8 cellular contexts compared by ENCODE assay signal in genomic region chr15:33963831-33964664, GRCh38. TPM values are rescaled to one million over a fixed set of nuclear protein-coding genes. Genes with fewer than 3 reads are reported as not detected.
DNase-seq lines count a peak whose midpoint lies in the region; ATAC-seq, FAIRE-seq and TF ChIP-seq lines count a peak whose summit lies in the region.

No MANE protein-coding gene starts in this region.

- in situ Hi-C loops in HepG2 (cut with HindIII; ENCODE audit: extremely low pct_ligation_motif_present, low pct_unique_long_range_greater_than_20kb): no loop called here

- no peaks in the 10 kb centered on the region for H3K36me3 ChIP-seq in Loucy (ENCODE audit: insufficient read depth, low read length)
- no peaks in the 10 kb centered on the region for H3K36me3 ChIP-seq in HepG2 (replicated peaks in 1 of 2; ENCODE audit: control insufficient read depth in 1 of 2, insufficient read depth in 2 of 2, low read length in 2 of 2)

- POLR2A ChIA-PET in HepG2 (lab: Yijun Ruan, JAX): no interaction called here

- intact Hi-C loops in HepG2 (cut with micrococcal nuclease; ENCODE audit: unreplicated experiment): loop anchor here (1.0 kb wide), 1 partner anchor 229 kb away; no protein-coding TSS in a partner anchor

- no peaks in the 10 kb centered on the region for H3F3A ChIP-seq in Loucy (ENCODE audit: low read depth)

- no peak overlapping the region for H3K27ac ChIP-seq in HepG2 (ENCODE audit: extremely low read length, insufficient read depth, low read length)

- H3K27me3 ChIP-seq in Loucy (ENCODE audit: insufficient read depth, low read length, poor library complexity, severe bottlenecking) (no peaks in the 10 kb centered on the region), HepG2 (ENCODE audit: control insufficient read depth in 1 of 2, insufficient read depth in 2 of 2, low read length in 2 of 2) (no peaks in the 10 kb centered on the region)

- H3K4me1 ChIP-seq in Loucy (ENCODE audit: insufficient read depth, low read length, poor library complexity, severe bottlenecking) (no peaks in the 10 kb centered on the region), HepG2 (ENCODE audit: insufficient read depth, low read length) (no peaks in the 10 kb centered on the region)

- TF ChIP-seq POLR2A in HepG2 (IDR thresholded peaks at IDR 0.05; ENCODE audit: insufficient read depth in 1 of 2, low read depth in 2 of 2, low read length in 2 of 2): no peak

- peak; percentile 6 for DNase-seq in NCI-H146 (lab: John Stamatoyannopoulos, UW)
- DNase-seq in NCI-H146 treated with DMSO at 0.1 percent for 48 hours (lab: John Stamatoyannopoulos, UW; ENCODE audit: unreplicated experiment): no peak
- DNase-seq in amniotic epithelial cell (ENCODE audit: low read depth): peak; percentile 54
- peak; percentile 5 for DNase-seq in HepG2 (ENCODE audit: low spot score)
- DNase-seq in middle frontal gyrus (ENCODE audit: extremely low spot score, low spot score): no peak

- BruUV-seq in HepG2 (replicated peaks; lab: Mats Ljungman, UMichigan): no TSS peak

- H3K9me2 ChIP-seq in Loucy (replicated peaks; ENCODE audit: low read depth, low read length): no peaks in the 10 kb centered on the region

- H3K4me3 ChIP-seq in Loucy (ENCODE audit: low read length, poor library complexity, severe bottlenecking) (no peak overlapping the region), HepG2 (replicated peaks in 1 of 3; ENCODE audit: insufficient read depth in 1 of 3, low read depth in 2 of 3, low read length in 3 of 3) (no peak overlapping the region)

- CTCF ChIA-PET in HepG2 (lab: Yijun Ruan, JAX; ENCODE audit: low intra/inter-chr PET ratio, low total read pairs): interaction anchor here (1.1 to 1.6 kb wide), 4 partner anchors 205 to 229 kb away, joined by 3 to 9 read pairs (median 4); no protein-coding TSS in a partner anchor

- no peak overlapping the region for H2AFZ ChIP-seq in Loucy (ENCODE audit: low read length)
- H2AFZ ChIP-seq in HepG2 (ENCODE audit: low read length): no peak overlapping the region

- H3K9ac ChIP-seq in Loucy (ENCODE audit: low read depth, low read length, poor library complexity, severe bottlenecking) (no peak overlapping the region), HepG2 (ENCODE audit: insufficient read depth, low read depth, low read length) (no peak overlapping the region)

- FAIRE-seq in HepG2 (lab: Jason Lieb, UNC): peak; percentile 21

- H3K79me2 ChIP-seq in Loucy (ENCODE audit: insufficient read depth, low read length): no peaks in the 10 kb centered on the region
- H3K79me2 ChIP-seq in HepG2 (ENCODE audit: insufficient read depth, low read length): no peaks in the 10 kb centered on the region

- ATAC-seq in HepG2 (peak; percentile 57), HG03159 (IDR thresholded peaks at IDR 0.05; ENCODE audit: unreplicated experiment) (no peak), HG03025 (IDR thresholded peaks at IDR 0.05; ENCODE audit: low FRiP score, unreplicated experiment) (no peak)

- WGBS in HepG2 (ENCODE audit: low lambda C conversion rate): 59% methylated on average over 8 of the region's 8 CpGs

- TF ChIP-seq CTCF in Loucy (conservative IDR thresholded peaks at IDR 0.05; ENCODE audit: low read length): peak; percentile 94
- peak; percentile 69 for TF ChIP-seq CTCF in HepG2 (CRISPR knock-in tag; IDR thresholded peaks at IDR 0.05)

- H3K4me2 ChIP-seq in Loucy (ENCODE audit: low read depth, low read length, poor library complexity, severe bottlenecking) (no peak overlapping the region), HepG2 (ENCODE audit: low read depth, low read length) (no peak overlapping the region)

- H3K9me3 ChIP-seq in Loucy (ENCODE audit: insufficient read depth, low read depth, low read length): no peaks in the 10 kb centered on the region
- no peaks in the 10 kb centered on the region for H3K9me3 ChIP-seq in HepG2 (ENCODE audit: low read length)

- TF ChIP-seq EP300 in HepG2 (IDR thresholded peaks at IDR 0.05; ENCODE audit: low read depth in 2 of 2, low read length in 2 of 2) (no peak), HepG2 (CRISPR knock-in tag; IDR thresholded peaks at IDR 0.05; ENCODE audit: borderline replicate concordance) (no peak)

- H4K20me1 ChIP-seq in Loucy (ENCODE audit: insufficient read depth, low read length, poor library complexity, severe bottlenecking) (no peaks in the 10 kb centered on the region), HepG2 (ENCODE audit: insufficient read depth, low read length) (no peaks in the 10 kb centered on the region)

- TF ChIP-seq RAD21 in HepG2 (CRISPR knock-in tag; IDR thresholded peaks at IDR 0.05): 0 out of 2 replicates have a peak, but pooled peaks have one; percentile 23

TF ChIP-seq in HepG2, 621 proteins besides CTCF, POLR2A, EP300 and RAD21:
- 0 out of 2 replicates have a peak, but pooled peaks have one; percentile 51 for TF ChIP-seq PPARG (CRISPR knock-in tag; conservative IDR thresholded peaks at IDR 0.05)
- TF ChIP-seq STAG1 (CRISPR knock-in tag; IDR thresholded peaks at IDR 0.05): peak; percentile 61
- peak; percentile 54; the same call in 1 of the 2 replicates for TF ChIP-seq SMC3 (IDR thresholded peaks at IDR 0.05; ENCODE audit: low read length)
- TF ChIP-seq KAT7 (CRISPR knock-in tag; IDR thresholded peaks at IDR 0.05; ENCODE audit: borderline replicate concordance): no peak
- no peak for TF ChIP-seq ZNF841 (CRISPR knock-in tag; IDR thresholded peaks at IDR 0.05; ENCODE audit: borderline replicate concordance)

RNA-seq across cellular contexts. Expression of gene CHRM5, which starts 4.2 kb away (rescaled TPM):
- not detected in 2 replicates for total RNA-seq in HepG2 (2016; rRNA removed; fragmentation: Illumina TruSeq; extraction: Trizol)
- not detected in 2 replicates for total RNA-seq in HepG2 (2016; cell fraction: cytosol; rRNA removed; fragmentation: Illumina TruSeq; extraction: Trizol; ENCODE audit: low read depth)
- not detected in 2 replicates for total RNA-seq in HepG2 (2016; cell fraction: insoluble cytoplasmic fraction; rRNA removed; fragmentation: Illumina TruSeq; extraction: Trizol)
- not detected in 2 replicates for total RNA-seq in HepG2 (2016; cell fraction: membrane; rRNA removed; fragmentation: Illumina TruSeq; extraction: Trizol)
- total RNA-seq in HepG2 (2016; cell fraction: nucleus; rRNA removed; fragmentation: Illumina TruSeq; extraction: Trizol): not detected in 2 replicates
- not detected in 2 replicates for polyA plus RNA-seq in HepG2 (2011; rRNA removed)
- not detected in 2 replicates for polyA plus RNA-seq in HepG2 (2011; cell fraction: cytosol; rRNA removed)
- polyA plus RNA-seq in HepG2 (2011; cell fraction: nucleus; rRNA removed): not detected in 2 replicates
- polyA plus RNA-seq in HepG2 (2012): 0.05 and 0.09 TPM in 2 replicates
- not detected in 2 replicates for polyA plus RNA-seq in HepG2 (2016; cell fraction: cytosol; fragmentation: Illumina TruSeq; extraction: Trizol; ENCODE audit: low read depth)
- polyA plus RNA-seq in HepG2 (2016; cell fraction: insoluble cytoplasmic fraction; fragmentation: Illumina TruSeq; extraction: Trizol; ENCODE audit: low read depth): not detected in 2 replicates
- polyA plus RNA-seq in HepG2 (2016; cell fraction: membrane; fragmentation: Illumina TruSeq; extraction: Trizol; ENCODE audit: low read depth): not detected in 2 replicates
- polyA plus RNA-seq in HepG2 (2016; cell fraction: nucleus; fragmentation: Illumina TruSeq; extraction: Trizol; ENCODE audit: insufficient read depth, low read depth): not detected in 2 replicates
- polyA minus RNA-seq in HepG2 (2011; rRNA and poly(A)+ RNA removed; ENCODE audit: low replicate concordance): not detected in 2 replicates
- not detected in 2 replicates for polyA minus RNA-seq in HepG2 (2011; cell fraction: cytosol; rRNA and poly(A)+ RNA removed)
- not detected in 2 replicates for polyA minus RNA-seq in HepG2 (2011; cell fraction: nucleus; rRNA and poly(A)+ RNA removed)

Comparison
In these comparisons a context has a peak if more than half of its experiments do, and no peak if none do; other contexts are left out.
1. DNase-seq: peak in NCI-H146 (single experiment), amniotic epithelial cell (single experiment) and HepG2 (single experiment); none in NCI-H146 treated with DMSO at 0.1 percent for 48 hours (single experiment) and middle frontal gyrus (single experiment).